In the genomic region with DNA sequence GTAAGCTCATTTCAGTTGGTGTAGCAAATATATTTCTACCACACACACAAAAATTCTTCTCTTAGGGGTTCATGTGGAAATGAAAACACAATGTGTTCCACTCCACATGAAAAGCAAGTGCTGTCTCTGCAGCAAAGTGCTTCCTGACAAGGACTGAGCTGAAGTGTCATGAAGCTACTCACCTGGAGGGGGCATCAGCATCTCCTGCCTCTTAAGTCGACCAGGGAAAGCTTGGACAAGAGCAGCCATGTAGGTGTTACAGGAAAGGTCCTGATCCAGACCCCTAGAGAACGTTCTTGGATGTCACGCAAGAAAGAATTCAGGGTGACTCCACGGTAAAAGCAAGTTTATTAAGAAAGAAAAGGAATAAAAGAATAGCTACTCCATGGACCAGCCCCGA, we compare ENCODE assay signal across 1 cellular context.
TF ChIP-seq lines count a peak whose summit lies in the region.

No MANE protein-coding gene starts in this region.

TF ChIP-seq in IMR-90, 13 proteins besides CTCF, POLR2A, EP300 and RAD21:
- TF ChIP-seq BHLHE40 (IDR thresholded peaks at IDR 0.05; ENCODE audit: low read depth, low read length), result no peak
- TF ChIP-seq SMC3 (IDR thresholded peaks at IDR 0.05; ENCODE audit: low read depth, low read length), result no peak
- no peak for TF ChIP-seq MXI1 (IDR thresholded peaks at IDR 0.05; ENCODE audit: borderline replicate concordance, low read depth, low read length)
- TF ChIP-seq RFX5 (IDR thresholded peaks at IDR 0.05; ENCODE audit: low read depth, low read length), result no peak
- no peak for TF ChIP-seq RCOR1 (IDR thresholded peaks at IDR 0.05; ENCODE audit: insufficient replicate concordance, low read length)
- no peak for TF ChIP-seq NFE2L2 (IDR thresholded peaks at IDR 0.05; ENCODE audit: low read depth, low read length)
- TF ChIP-seq FOS (IDR thresholded peaks at IDR 0.05; ENCODE audit: low read depth, low read length), result no peak
- no peak for TF ChIP-seq CEBPB (IDR thresholded peaks at IDR 0.05; ENCODE audit: low read depth, low read length)
- no peak for TF ChIP-seq MAFK (IDR thresholded peaks at IDR 0.05; ENCODE audit: low read depth, low read length)
- TF ChIP-seq USF2 (IDR thresholded peaks at IDR 0.05; ENCODE audit: low read depth, low read length), result no peak
- TF ChIP-seq MAZ (IDR thresholded peaks at IDR 0.05; ENCODE audit: borderline replicate concordance, low read depth, low read length), result no peak
- TF ChIP-seq, protein P1, sequence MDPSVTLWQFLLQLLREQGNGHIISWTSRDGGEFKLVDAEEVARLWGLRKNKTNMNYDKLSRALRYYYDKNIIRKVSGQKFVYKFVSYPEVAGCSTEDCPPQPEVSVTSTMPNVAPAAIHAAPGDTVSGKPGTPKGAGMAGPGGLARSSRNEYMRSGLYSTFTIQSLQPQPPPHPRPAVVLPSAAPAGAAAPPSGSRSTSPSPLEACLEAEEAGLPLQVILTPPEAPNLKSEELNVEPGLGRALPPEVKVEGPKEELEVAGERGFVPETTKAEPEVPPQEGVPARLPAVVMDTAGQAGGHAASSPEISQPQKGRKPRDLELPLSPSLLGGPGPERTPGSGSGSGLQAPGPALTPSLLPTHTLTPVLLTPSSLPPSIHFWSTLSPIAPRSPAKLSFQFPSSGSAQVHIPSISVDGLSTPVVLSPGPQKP (IDR thresholded peaks at IDR 0.05; ENCODE audit: borderline replicate concordance, low read depth, low read length), result no peak
- TF ChIP-seq CHD1 (IDR thresholded peaks at IDR 0.05; ENCODE audit: low read depth, low read length), result no peak
TF ChIP-seq in IMR-90: peak in this region for 0.
